8 cellular contexts compared by ENCODE assay signal in genomic region chr2:172442072-172442895, GRCh38. TPM values are rescaled to one million over a fixed set of nuclear protein-coding genes. Genes with fewer than 3 reads are reported as not detected.
DNase-seq lines count a peak whose midpoint lies in the region; ATAC-seq and TF ChIP-seq lines count a peak whose summit lies in the region.

No MANE protein-coding gene starts in this region.

- H3K9me2 ChIP-seq in Karpas-422 (replicated peaks; ENCODE audit: insufficient read depth, low read length) = no peaks in the 10 kb centered on the region

- H4K20me1 ChIP-seq in Karpas-422 (ENCODE audit: insufficient read depth, low read depth, low read length) = no peaks in the 10 kb centered on the region

- H3K4me1 ChIP-seq in suprapubic skin (peaks cover 70% of the 10 kb centered on the region), Karpas-422 (ENCODE audit: low read length) (peaks cover 9% of the 10 kb centered on the region)

- no peak overlapping the region for H3K4me3 ChIP-seq in suprapubic skin
- no peak overlapping the region for H3K4me3 ChIP-seq in Karpas-422 (ENCODE audit: low read length)

- H3K4me1 Mint-ChIP-seq in activated naive CD4-positive, alpha-beta T cell treated with anti-CD3 and anti-CD28 coated beads, Interleukin-2, amount 50 U/mL, for 24 hours = peaks cover 66% of the 10 kb centered on the region
- peaks cover 28 to 37% of the 10 kb centered on the region in 2 donors for H3K4me1 Mint-ChIP-seq in natural killer cell

- H3K27me3 Mint-ChIP-seq in activated naive CD4-positive, alpha-beta T cell treated with anti-CD3 and anti-CD28 coated beads, Interleukin-2, amount 50 U/mL, for 24 hours = no peaks in the 10 kb centered on the region
- H3K27me3 Mint-ChIP-seq in natural killer cell (ENCODE audit: low read depth in 2 of 2) = no peaks in the 10 kb centered on the region

- H3K36me3 Mint-ChIP-seq in activated naive CD4-positive, alpha-beta T cell treated with anti-CD3 and anti-CD28 coated beads, Interleukin-2, amount 50 U/mL, for 24 hours = peaks cover 6% of the 10 kb centered on the region
- no peaks in the 10 kb centered on the region for H3K36me3 Mint-ChIP-seq in natural killer cell

- ATAC-seq in left colon (peak; percentile 86), natural killer cell (no peak)

- no peaks in the 10 kb centered on the region for H3K9me3 Mint-ChIP-seq in activated naive CD4-positive, alpha-beta T cell treated with anti-CD3 and anti-CD28 coated beads, Interleukin-2, amount 50 U/mL, for 24 hours
- H3K9me3 Mint-ChIP-seq in natural killer cell = no peaks in the 10 kb centered on the region

- peak overlapping the region; percentile 89 for H3K4me3 Mint-ChIP-seq in activated naive CD4-positive, alpha-beta T cell treated with anti-CD3 and anti-CD28 coated beads, Interleukin-2, amount 50 U/mL, for 24 hours
- H3K4me3 Mint-ChIP-seq in natural killer cell = no peak overlapping the region

- H3K27ac ChIP-seq in suprapubic skin (peak overlapping the region; percentile 52), Karpas-422 (ENCODE audit: low read length) (no peak overlapping the region)

- no peak for TF ChIP-seq EP300 in suprapubic skin (IDR thresholded peaks at IDR 0.05)

- no peak overlapping the region for H2AFZ ChIP-seq in Karpas-422 (ENCODE audit: low read length)

- H3K4me2 ChIP-seq in Karpas-422 (ENCODE audit: low read depth, low read length, poor library complexity, severe bottlenecking) = no peak overlapping the region

- no peak overlapping the region for H3K9ac ChIP-seq in Karpas-422 (ENCODE audit: low read length)

- no peaks in the 10 kb centered on the region for H3K27me3 ChIP-seq in suprapubic skin
- H3K27me3 ChIP-seq in Karpas-422 (ENCODE audit: low read length) = no peaks in the 10 kb centered on the region

- peak; percentile 83 for DNase-seq in DMS153 (lab: John Stamatoyannopoulos, UW)
- DNase-seq in NCI-H2227 treated with DMSO at 0.1 percent for 48 hours (lab: John Stamatoyannopoulos, UW) = peak; percentile 43
- DNase-seq in left colon = peak; percentile 66 to 91
- DNase-seq in suprapubic skin (ENCODE audit: low spot score in 2 of 2) = no peak
- no peak for DNase-seq in 8988T
- no peak for DNase-seq in Karpas-422
- DNase-seq in natural killer cell = no peak

- intact Hi-C loops in left colon (cut with DNase I, micrococcal nuclease) = no loop called here
- intact Hi-C loops in natural killer cell (cut with micrococcal nuclease) = no loop called here

- peak overlapping the region; percentile 94 for H3K27ac Mint-ChIP-seq in activated naive CD4-positive, alpha-beta T cell treated with anti-CD3 and anti-CD28 coated beads, Interleukin-2, amount 50 U/mL, for 24 hours
- peak overlapping the region in 1 of 2 donors; percentile 53 for H3K27ac Mint-ChIP-seq in natural killer cell

- H3K9me3 ChIP-seq in suprapubic skin (no peaks in the 10 kb centered on the region), Karpas-422 (ENCODE audit: low read length) (no peaks in the 10 kb centered on the region)

- no peaks in the 10 kb centered on the region for H3K79me2 ChIP-seq in Karpas-422 (ENCODE audit: low read length)

- no peak for TF ChIP-seq POLR2A in suprapubic skin (IDR thresholded peaks at IDR 0.05)

- TF ChIP-seq CTCF in suprapubic skin (IDR thresholded peaks at IDR 0.05) (no peak), natural killer cell (IDR thresholded peaks at IDR 0.05) (no peak)

- H3K36me3 ChIP-seq in suprapubic skin (no peaks in the 10 kb centered on the region), Karpas-422 (ENCODE audit: insufficient read depth, low read length) (no peaks in the 10 kb centered on the region)

- WGBS in suprapubic skin = 34% methylated on average over 10 of the region's 10 CpGs

RNA-seq across cellular contexts. Expression of gene ITGA6, which starts 14.9 kb away (rescaled TPM):
- 100 to 1,000 TPM; 159 to 218 TPM for total RNA-seq in left colon
- 100 to 1,000 TPM in 3 of 4 donors, 10 to 100 TPM in 1; 89.6 to 204 (median 161) TPM for total RNA-seq in suprapubic skin
- total RNA-seq in Karpas-422 (2014; rRNA removed; shearing (Covaris generic); ENCODE audit: low replicate concordance) = 0.37 and 0.94 TPM in 2 replicates
- total RNA-seq in natural killer cell = 10 to 100 TPM; 34.0 to 52.8 (median 38.3) TPM

Comparison
In these comparisons a context has a peak if more than half of its experiments do, and no peak if none do; other contexts are left out.
1. DNase-seq: peak in DMS153 (single experiment), NCI-H2227 treated with DMSO at 0.1 percent for 48 hours (single experiment) and left colon (2 of 2); none in suprapubic skin (0 of 2), 8988T (single experiment), Karpas-422 (single experiment) and natural killer cell (single experiment).
2. RNA of gene ITGA6, which starts 14.9 kb away (total RNA-seq): 159 to 218 TPM in left colon, 89.6 to 204 TPM in suprapubic skin and 34.0 to 52.8 TPM in natural killer cell; 0.37 to 0.94 TPM in Karpas-422; every median in the first group is over 10 times any median in the second.